ENCODE assay signal across 1 cellular context in the genomic region with DNA sequence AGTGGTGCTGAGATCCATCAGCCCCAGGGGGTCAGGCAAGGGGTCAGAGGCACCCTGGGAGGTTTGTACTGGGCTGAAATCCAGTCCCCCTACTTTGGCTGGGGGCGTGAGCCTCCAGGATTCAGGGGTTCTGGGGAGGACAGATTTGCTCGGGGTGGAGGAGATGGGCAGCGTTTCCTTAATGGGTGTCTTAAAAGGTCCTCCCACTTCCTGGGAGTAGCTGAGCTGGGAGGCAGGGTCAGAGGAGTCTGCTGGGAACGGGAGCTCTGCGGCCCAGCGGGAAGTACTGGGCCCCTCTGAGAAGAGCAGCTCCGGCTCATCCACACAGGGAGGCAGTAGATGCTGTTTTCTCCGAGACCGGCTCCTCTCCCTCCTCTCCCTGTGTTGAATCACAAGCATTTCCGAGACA.
A peak's percentile ranks its signal among the peaks of the same experiment; 100 is the strongest.
TF ChIP-seq lines count a peak whose summit lies in the region.

No MANE protein-coding gene starts in this region.

TF ChIP-seq in K562, 482 proteins besides CTCF, POLR2A, EP300 and RAD21:
- TF ChIP-seq, protein P1, sequence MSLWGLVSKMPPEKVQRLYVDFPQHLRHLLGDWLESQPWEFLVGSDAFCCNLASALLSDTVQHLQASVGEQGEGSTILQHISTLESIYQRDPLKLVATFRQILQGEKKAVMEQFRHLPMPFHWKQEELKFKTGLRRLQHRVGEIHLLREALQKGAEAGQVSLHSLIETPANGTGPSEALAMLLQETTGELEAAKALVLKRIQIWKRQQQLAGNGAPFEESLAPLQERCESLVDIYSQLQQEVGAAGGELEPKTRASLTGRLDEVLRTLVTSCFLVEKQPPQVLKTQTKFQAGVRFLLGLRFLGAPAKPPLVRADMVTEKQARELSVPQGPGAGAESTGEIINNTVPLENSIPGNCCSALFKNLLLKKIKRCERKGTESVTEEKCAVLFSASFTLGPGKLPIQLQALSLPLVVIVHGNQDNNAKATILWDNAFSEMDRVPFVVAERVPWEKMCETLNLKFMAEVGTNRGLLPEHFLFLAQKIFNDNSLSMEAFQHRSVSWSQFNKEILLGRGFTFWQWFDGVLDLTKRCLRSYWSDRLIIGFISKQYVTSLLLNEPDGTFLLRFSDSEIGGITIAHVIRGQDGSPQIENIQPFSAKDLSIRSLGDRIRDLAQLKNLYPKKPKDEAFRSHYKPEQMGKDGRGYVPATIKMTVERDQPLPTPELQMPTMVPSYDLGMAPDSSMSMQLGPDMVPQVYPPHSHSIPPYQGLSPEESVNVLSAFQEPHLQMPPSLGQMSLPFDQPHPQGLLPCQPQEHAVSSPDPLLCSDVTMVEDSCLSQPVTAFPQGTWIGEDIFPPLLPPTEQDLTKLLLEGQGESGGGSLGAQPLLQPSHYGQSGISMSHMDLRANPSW (CRISPR knock-in tag; IDR thresholded peaks at IDR 0.05) = no peak
- TF ChIP-seq POLR2AphosphoS5 (IDR thresholded peaks at IDR 0.05; ENCODE audit: control insufficient read depth, insufficient read depth, low read depth, low read length) = 0 out of 2 replicates have a peak, but pooled peaks have one; percentile 6
